In the genomic region with DNA sequence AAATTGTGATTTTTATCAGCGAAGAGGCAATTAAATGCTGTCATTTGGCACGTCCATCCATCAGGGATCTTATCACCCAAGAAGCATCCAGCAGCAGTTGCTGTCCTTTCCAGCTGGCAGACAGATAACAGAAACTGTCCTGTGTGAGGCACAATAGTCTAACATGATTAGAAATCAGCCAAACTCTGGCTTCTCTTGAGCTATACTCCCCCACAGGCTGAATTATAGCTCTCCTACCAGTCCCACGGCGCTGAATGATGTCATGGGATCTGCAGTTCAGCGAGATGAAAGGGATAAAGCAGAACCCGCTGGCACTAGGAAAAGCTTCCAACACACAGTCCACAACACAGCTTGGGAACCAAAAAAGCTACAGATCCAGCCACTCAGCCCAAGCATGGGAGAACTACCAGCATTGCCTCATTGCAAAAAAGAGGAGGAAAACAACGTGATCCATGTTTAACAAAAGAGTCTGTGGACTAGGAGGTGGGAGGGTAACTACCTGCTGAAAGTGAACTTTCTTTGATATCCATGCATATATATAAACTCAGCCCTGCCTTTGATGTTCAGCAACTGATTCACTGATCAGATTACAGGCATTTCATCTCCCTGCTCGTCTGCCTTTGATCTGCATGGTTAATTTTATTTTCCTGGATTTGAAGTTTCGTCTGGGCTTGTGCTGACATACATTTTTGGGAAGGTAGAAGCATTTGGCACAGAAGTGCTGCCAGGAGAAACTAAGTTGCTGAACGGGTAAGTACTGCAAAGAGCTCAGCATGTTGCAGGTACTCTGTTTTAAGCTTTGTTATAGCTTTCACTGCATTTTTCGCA, we compare ENCODE assay signal across 1 cellular context.
TF ChIP-seq lines count a peak whose summit lies in the region.

A gene with protein sequence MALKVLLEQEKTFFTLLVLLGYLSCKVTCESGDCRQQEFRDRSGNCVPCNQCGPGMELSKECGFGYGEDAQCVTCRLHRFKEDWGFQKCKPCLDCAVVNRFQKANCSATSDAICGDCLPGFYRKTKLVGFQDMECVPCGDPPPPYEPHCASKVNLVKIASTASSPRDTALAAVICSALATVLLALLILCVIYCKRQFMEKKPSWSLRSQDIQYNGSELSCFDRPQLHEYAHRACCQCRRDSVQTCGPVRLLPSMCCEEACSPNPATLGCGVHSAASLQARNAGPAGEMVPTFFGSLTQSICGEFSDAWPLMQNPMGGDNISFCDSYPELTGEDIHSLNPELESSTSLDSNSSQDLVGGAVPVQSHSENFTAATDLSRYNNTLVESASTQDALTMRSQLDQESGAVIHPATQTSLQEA (plus strand): TSS at position 314 of the 828 bp plus-strand sequence. CDS start 19,772 bp downstream, outside the sequence.

TF ChIP-seq in K562, 482 proteins besides CTCF, POLR2A, EP300 and RAD21 (continued from another document):
- TF ChIP-seq, protein P1, sequence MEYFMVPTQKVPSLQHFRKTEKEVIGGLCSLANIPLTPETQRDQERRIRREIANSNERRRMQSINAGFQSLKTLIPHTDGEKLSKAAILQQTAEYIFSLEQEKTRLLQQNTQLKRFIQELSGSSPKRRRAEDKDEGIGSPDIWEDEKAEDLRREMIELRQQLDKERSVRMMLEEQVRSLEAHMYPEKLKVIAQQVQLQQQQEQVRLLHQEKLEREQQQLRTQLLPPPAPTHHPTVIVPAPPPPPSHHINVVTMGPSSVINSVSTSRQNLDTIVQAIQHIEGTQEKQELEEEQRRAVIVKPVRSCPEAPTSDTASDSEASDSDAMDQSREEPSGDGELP (CRISPR knock-in tag; IDR thresholded peaks at IDR 0.05; ENCODE audit: borderline replicate concordance) = peak; percentile 33; the same call in 1 of the 2 replicates
